In the genomic region with DNA sequence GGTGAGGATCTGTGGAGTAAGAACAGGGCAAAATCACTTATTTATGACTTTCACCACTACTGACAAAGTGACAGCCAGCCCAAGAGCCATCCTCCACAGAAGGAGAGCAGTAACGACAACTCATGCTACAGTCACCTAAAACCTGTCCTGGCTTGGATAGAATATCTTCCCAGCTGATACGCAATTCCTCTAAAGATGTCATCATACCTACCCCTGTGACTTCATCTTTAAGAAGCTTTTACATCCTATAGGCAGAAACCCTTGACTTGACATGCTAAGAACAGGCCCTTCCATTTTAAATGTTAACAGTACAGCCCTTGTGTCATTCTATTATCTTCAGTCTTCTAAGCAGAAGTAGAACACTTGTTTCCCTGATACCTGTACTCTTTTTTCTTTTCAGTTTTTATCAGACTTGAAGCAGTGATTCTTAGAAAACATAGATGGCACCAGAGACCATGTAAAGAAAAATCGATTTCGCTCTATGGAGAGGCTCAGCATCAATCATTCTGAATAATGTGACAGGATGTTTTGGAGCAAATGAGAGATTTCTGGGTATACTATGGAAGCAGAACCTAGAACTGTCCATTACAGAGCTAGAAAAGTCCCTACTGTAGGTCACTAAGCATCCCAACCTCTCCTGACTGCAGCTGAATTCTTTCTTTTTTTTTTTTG, we compare ENCODE assay signal across 25 cellular contexts. TPM values are rescaled to one million over a fixed set of nuclear protein-coding genes. Genes with fewer than 3 reads are reported as not detected.
A peak's percentile ranks its signal among the peaks of the same experiment; 100 is the strongest.
DNase-seq lines count a peak whose midpoint lies in the region; ATAC-seq and TF ChIP-seq lines count a peak whose summit lies in the region.
"Had no signal": no experiment of that assay in that cellular context is flagged by ENCODE, and none has a peak within 500 bp of the region (broad histone marks: within the 10 kb centered on the region; RNA-seq: fewer than 3 reads in every experiment).

No MANE protein-coding gene starts in this region.

- TF ChIP-seq CTCF in SK-N-SH (IDR thresholded peaks at IDR 0.05), result no peak
- peak; percentile 36 for TF ChIP-seq CTCF in PC-9 (conservative IDR thresholded peaks at IDR 0.05)
- peak; percentile 43 for TF ChIP-seq CTCF in endodermal cell (conservative IDR thresholded peaks at IDR 0.05)
- peak; percentile 26 for TF ChIP-seq CTCF in type B pancreatic cell (conservative IDR thresholded peaks at IDR 0.05)
- no peak for TF ChIP-seq CTCF in natural killer cell (IDR thresholded peaks at IDR 0.05)

- H3K9me3 ChIP-seq in SK-N-SH (no peaks in the 10 kb centered on the region), PC-9 (ENCODE audit: insufficient read depth, low read depth) (no peaks in the 10 kb centered on the region), endodermal cell (ENCODE audit: control insufficient read depth, low read length) (no peaks in the 10 kb centered on the region)
- H3K9me3 ChIP-seq: tibial nerve had no signal

- POLR2A ChIA-PET in SK-N-SH (lab: Yijun Ruan, JAX) (no interaction called here), PC-9 (lab: Charles Lee; ENCODE audit: unreplicated experiment) (interaction anchor here (0.5 kb wide), 1 partner anchor 1997 kb away, joined by 26 read pairs; no protein-coding TSS in a partner anchor)

- H3K9ac ChIP-seq in SK-N-SH (no peak overlapping the region), endodermal cell (ENCODE audit: extremely low read depth, low read length, poor library complexity, severe bottlenecking) (no peak overlapping the region)

- H3K4me3 Mint-ChIP-seq in endodermal cell (no peak overlapping the region), type B pancreatic cell (no peak overlapping the region), natural killer cell (no peak overlapping the region)
- H3K4me3 Mint-ChIP-seq: mesothelial cell of epicardium had no signal

- TF ChIP-seq RAD21 in SK-N-SH (IDR thresholded peaks at IDR 0.05; ENCODE audit: low read length), result peak; percentile 60

- H3K36me3 Mint-ChIP-seq in endodermal cell (ENCODE audit: low read depth), result no peaks in the 10 kb centered on the region
- no peaks in the 10 kb centered on the region for H3K36me3 Mint-ChIP-seq in type B pancreatic cell
- H3K36me3 Mint-ChIP-seq in natural killer cell, result no peaks in the 10 kb centered on the region
- H3K36me3 Mint-ChIP-seq: CD14-positive monocyte, mesothelial cell of epicardium had no signal

- WGBS in SK-N-SH (ENCODE audit: low lambda C conversion rate), result 43% methylated on average over 4 of the region's 4 CpGs
- 92 to 96% methylated on average over 4 of the region's 4 CpGs for WGBS in endodermal cell (ENCODE audit: insufficient coverage in 1 of 2, insufficient read length in 1 of 2), 2 experiments

- H2AFZ ChIP-seq in SK-N-SH (ENCODE audit: low read depth) (no peak overlapping the region), PC-9 (no peak overlapping the region)

- H3K36me3 ChIP-seq in SK-N-SH (replicated peaks in 1 of 2; ENCODE audit: control insufficient read depth in 1 of 2, insufficient read depth in 2 of 2, low read length in 1 of 2) (no peaks in the 10 kb centered on the region), PC-9 (ENCODE audit: low read depth) (no peaks in the 10 kb centered on the region), endodermal cell (ENCODE audit: control insufficient read depth, insufficient read depth, low read length) (no peaks in the 10 kb centered on the region)
- H3K36me3 ChIP-seq: tibial nerve had no signal

- TF ChIP-seq EP300 in SK-N-SH (IDR thresholded peaks at IDR 0.05; ENCODE audit: borderline replicate concordance in 1 of 2, low read depth in 1 of 2, low read length in 1 of 2), result no peak

- no peaks in the 10 kb centered on the region for H3K9me2 ChIP-seq in SK-N-SH
- H3K9me2 ChIP-seq in PC-9 (ENCODE audit: insufficient read depth), result no peaks in the 10 kb centered on the region

- intact Hi-C loops in PC-9 (cut with micrococcal nuclease; ENCODE audit: unreplicated experiment) (no loop called here), natural killer cell (cut with micrococcal nuclease) (loop anchor here (5.0 kb wide), 1 partner anchor 642 kb away; no protein-coding TSS in a partner anchor)

- H3F3A ChIP-seq in SK-N-SH (replicated peaks; ENCODE audit: insufficient read depth) (no peaks in the 10 kb centered on the region), PC-9 (ENCODE audit: insufficient read depth, low read depth) (no peaks in the 10 kb centered on the region)

- H3K4me1 ChIP-seq in SK-N-SH (ENCODE audit: control insufficient read depth in 1 of 2, insufficient read depth in 2 of 2, low read depth in 1 of 2, low read length in 1 of 2), result no peaks in the 10 kb centered on the region
- no peaks in the 10 kb centered on the region for H3K4me1 ChIP-seq in PC-9 (replicated peaks; ENCODE audit: insufficient read depth)
- H3K4me1 ChIP-seq in endodermal cell (ENCODE audit: control insufficient read depth, insufficient read depth, low read length), result no peaks in the 10 kb centered on the region
- H3K4me1 ChIP-seq: tibial nerve had no signal

- CTCF ChIA-PET in SK-N-SH (lab: Yijun Ruan, JAX) (interaction anchor here (0.7 to 3.0 kb wide), 11 partner anchors 9 to 1567 kb away, joined by 3 to 29 read pairs (median 5); no protein-coding TSS in a partner anchor), PC-9 (lab: Charles Lee) (no interaction called here)

- no peaks in the 10 kb centered on the region for H3K27me3 ChIP-seq in SK-N-SH (ENCODE audit: insufficient read depth)
- no peaks in the 10 kb centered on the region for H3K27me3 ChIP-seq in PC-9 (ENCODE audit: insufficient read depth, low read depth)
- no peaks in the 10 kb centered on the region for H3K27me3 ChIP-seq in endodermal cell (ENCODE audit: control insufficient read depth, insufficient read depth, low read length, poor library complexity, severe bottlenecking)
- H3K27me3 ChIP-seq: tibial nerve had no signal

- ATAC-seq in SK-N-SH treated with all-trans-retinoic acid at 6 μM for 48 hours (no peak), GM18858 (IDR thresholded peaks at IDR 0.05; ENCODE audit: unreplicated experiment) (no peak), natural killer cell (no peak)

- H3K4me3 ChIP-seq in SK-N-SH (ENCODE audit: low read depth in 2 of 2, low read length in 1 of 2) (no peak overlapping the region), PC-9 (no peak overlapping the region), endodermal cell (ENCODE audit: low read length) (no peak overlapping the region)
- H3K4me3 ChIP-seq: tibial nerve had no signal

- H4K20me1 ChIP-seq in SK-N-SH (ENCODE audit: insufficient read depth) (no peaks in the 10 kb centered on the region), PC-9 (ENCODE audit: insufficient read depth) (no peaks in the 10 kb centered on the region)

- H3K27me3 Mint-ChIP-seq in endodermal cell (ENCODE audit: insufficient read depth), result no peaks in the 10 kb centered on the region
- H3K27me3 Mint-ChIP-seq in type B pancreatic cell, result no peaks in the 10 kb centered on the region
- H3K27me3 Mint-ChIP-seq in natural killer cell (ENCODE audit: low read depth in 2 of 2), result peaks cover 0 to 6% of the 10 kb centered on the region in 2 donors

- H3K4me2 ChIP-seq in SK-N-SH, result no peak overlapping the region
- H3K4me2 ChIP-seq in PC-9, result no peak overlapping the region

- H3K27ac Mint-ChIP-seq in endodermal cell (no peak overlapping the region), type B pancreatic cell (no peak overlapping the region), natural killer cell (no peak overlapping the region)
- H3K27ac Mint-ChIP-seq: CD14-positive monocyte, mesothelial cell of epicardium had no signal

- H3K9me3 Mint-ChIP-seq in endodermal cell, result no peaks in the 10 kb centered on the region
- H3K9me3 Mint-ChIP-seq in type B pancreatic cell, result no peaks in the 10 kb centered on the region
- no peaks in the 10 kb centered on the region for H3K9me3 Mint-ChIP-seq in natural killer cell
- H3K9me3 Mint-ChIP-seq: mesothelial cell of epicardium had no signal

- H3K27ac ChIP-seq in SK-N-SH (ENCODE audit: low read depth in 2 of 2, low read length in 1 of 2) (no peak overlapping the region), PC-9 (no peak overlapping the region), endodermal cell (ENCODE audit: low read depth, low read length) (no peak overlapping the region)
- H3K27ac ChIP-seq: HL-60, tibial nerve had no signal

- H3K79me2 ChIP-seq in SK-N-SH (ENCODE audit: insufficient read depth), result no peaks in the 10 kb centered on the region
- no peaks in the 10 kb centered on the region for H3K79me2 ChIP-seq in PC-9 (ENCODE audit: low read depth)

- no TSS peak for BruUV-seq in PC-9 (replicated peaks; lab: Mats Ljungman, UMichigan)

- H3K4me1 Mint-ChIP-seq in endodermal cell (no peaks in the 10 kb centered on the region), type B pancreatic cell (ENCODE audit: unreplicated experiment) (no peaks in the 10 kb centered on the region), natural killer cell (no peaks in the 10 kb centered on the region)
- H3K4me1 Mint-ChIP-seq: CD14-positive monocyte, mesothelial cell of epicardium had no signal

- DNase-seq in SK-N-SH, result peak; percentile 3
- no peak for DNase-seq in PC-9
- no peak for DNase-seq in endodermal cell
- no peak for DNase-seq in type B pancreatic cell (ENCODE audit: extremely low spot score, unreplicated experiment)
- DNase-seq in natural killer cell, result no peak
- DNase-seq in NCI-H2196 treated with DMSO at 0.1 percent for 48 hours (lab: John Stamatoyannopoulos, UW; ENCODE audit: unreplicated experiment), result no peak
- DNase-seq: activated CD4-positive, alpha-beta T cell treated with anti-CD3 and anti-CD28 coated beads for 48 hours; activated CD8-positive, alpha-beta memory T cell treated with anti-CD3 and anti-CD28 coated beads, Interleukin-2, amount 50 U/mL, for 4 hours; activated gamma-delta T cell; central memory CD4-positive, alpha-beta T cell; H7; hippocampal formation; MV-4-11; NCI-H2029 treated with DMSO at 0.1 percent for 48 hours; NCI-H526; retina; stimulated activated CD4-positive, alpha-beta T cell treated with anti-CD3 and anti-CD28 coated beads, Interleukin-15, amount 100 ng/mL, for 24 hours; stimulated activated naive CD4-positive, alpha-beta T cell had no signal

TF ChIP-seq in SK-N-SH, 30 proteins besides CTCF, POLR2A, EP300 and RAD21 (continues in another document):
- TF ChIP-seq JUND (IDR thresholded peaks at IDR 0.05) (no peak), TEAD4 (IDR thresholded peaks at IDR 0.05; ENCODE audit: borderline replicate concordance, insufficient read depth) (no peak)

RNA-seq across cellular contexts. Expression of a gene that starts 20.1 kb away (rescaled TPM):
- not detected in 2 replicates for polyA plus RNA-seq in SK-N-SH (2012; rRNA removed)
- polyA plus RNA-seq in SK-N-SH (2012; cell fraction: cytosol; rRNA removed), result not detected in 2 replicates
- polyA plus RNA-seq in SK-N-SH (2012; cell fraction: nucleus; rRNA removed), result not detected in 2 replicates
- total RNA-seq in PC-9 (2021) (not detected in 2 replicates), endodermal cell (not detected), type B pancreatic cell (ENCODE audit: low replicate concordance) (0.56 TPM in 1 of 2 replicates, not detected in the other), natural killer cell (not detected)
- 0.46 TPM for polyA plus RNA-seq in endodermal cell (2013, experiment 1 of 2)
- polyA plus RNA-seq in endodermal cell (2013, experiment 2 of 2), result 0.41 TPM
- total RNA-seq: H7, kidney epithelial cell, mesothelial cell of epicardium, tibial nerve had no signal
- polyA plus RNA-seq: CD14-positive monocyte had no signal

Comparison
In these comparisons a context has a peak if more than half of its experiments do, and no peak if none do; other contexts are left out.
1. CTCF ChIP-seq: peak in PC-9 (single experiment), endodermal cell (single experiment) and type B pancreatic cell (single experiment); none in SK-N-SH (single experiment) and natural killer cell (single experiment).